Comparison of ENCODE assay signal across 8 cellular contexts in genomic region chr12:124390442-124391116, GRCh38.
A peak's percentile ranks its signal among the peaks of the same experiment; 100 is the strongest.
DNase-seq lines count a peak whose midpoint lies in the region; ATAC-seq and TF ChIP-seq lines count a peak whose summit lies in the region.

No MANE protein-coding gene starts in this region.

- peak overlapping the region; percentile 51 for H3K4me3 Mint-ChIP-seq in stimulated activated effector memory CD8-positive, alpha-beta T cell treated with anti-CD3 and anti-CD28 coated beads, Interleukin-12 subunit alpha, Interleukin-12 subunit beta, amount 100 ng/mL, for 72 hours

- no peak for TF ChIP-seq CTCF in GM12865 (IDR thresholded peaks at IDR 0.05; ENCODE audit: insufficient read depth, low read depth, low read length, missing control alignments)

- peaks cover 53% of the 10 kb centered on the region for H3K36me3 Mint-ChIP-seq in stimulated activated effector memory CD8-positive, alpha-beta T cell treated with anti-CD3 and anti-CD28 coated beads, Interleukin-12 subunit alpha, Interleukin-12 subunit beta, amount 100 ng/mL, for 72 hours

- peak overlapping the region; percentile 87 for H3K27ac Mint-ChIP-seq in stimulated activated effector memory CD8-positive, alpha-beta T cell treated with anti-CD3 and anti-CD28 coated beads, Interleukin-12 subunit alpha, Interleukin-12 subunit beta, amount 100 ng/mL, for 72 hours

- no peaks in the 10 kb centered on the region for H3K9me3 Mint-ChIP-seq in stimulated activated effector memory CD8-positive, alpha-beta T cell treated with anti-CD3 and anti-CD28 coated beads, Interleukin-12 subunit alpha, Interleukin-12 subunit beta, amount 100 ng/mL, for 72 hours

- peak; percentile 45 for ATAC-seq in HG03095 (IDR thresholded peaks at IDR 0.05; ENCODE audit: unreplicated experiment)
- no peak for ATAC-seq in Right ventricle myocardium superior (ENCODE audit: poor library complexity)
- no peak for ATAC-seq in stimulated activated effector memory CD8-positive, alpha-beta T cell treated with anti-CD3 and anti-CD28 coated beads, Interleukin-12 subunit alpha, Interleukin-12 subunit beta, amount 100 ng/mL, for 72 hours

- CTCF ChIA-PET in HEK293T (lab: Yijun Ruan, JAX), result no interaction called here

- DNase-seq in GM12865 (ENCODE audit: low read depth), result peak; percentile 55
- DNase-seq in T1000 (lab: John Stamatoyannopoulos, UW), result peak; percentile 27
- DNase-seq in Right ventricle myocardium superior, result peak; percentile 77
- no peak for DNase-seq in stimulated activated effector memory CD8-positive, alpha-beta T cell treated with anti-CD3 and anti-CD28 coated beads, Interleukin-12 subunit alpha, Interleukin-12 subunit beta, amount 100 ng/mL, for 72 hours (ENCODE audit: low spot score in 2 of 2)
- no peak for DNase-seq in HEK293T (ENCODE audit: extremely low spot score)
- DNase-seq in ureter (ENCODE audit: low spot score), result no peak
- no peak for DNase-seq in NCI-H2196 treated with DMSO at 0.1 percent for 48 hours (lab: John Stamatoyannopoulos, UW; ENCODE audit: unreplicated experiment)

- no peak overlapping the region for H3K4me3 ChIP-seq in GM12865 (ENCODE audit: low read depth, low read length)

- peaks cover 52% of the 10 kb centered on the region for H3K4me1 Mint-ChIP-seq in stimulated activated effector memory CD8-positive, alpha-beta T cell treated with anti-CD3 and anti-CD28 coated beads, Interleukin-12 subunit alpha, Interleukin-12 subunit beta, amount 100 ng/mL, for 72 hours

- POLR2A ChIA-PET in HEK293T (lab: Yijun Ruan, JAX), result no interaction called here

- intact Hi-C loops in Right ventricle myocardium superior (cut with DNase I), result no loop called here

TF ChIP-seq in HEK293T, 16 proteins besides CTCF, POLR2A, EP300 and RAD21:
- TF ChIP-seq SP1 (IDR thresholded peaks at IDR 0.05) (no peak), HDGF (IDR thresholded peaks at IDR 0.05; ENCODE audit: borderline replicate concordance) (no peak), FOXM1 (IDR thresholded peaks at IDR 0.05; ENCODE audit: borderline replicate concordance) (no peak), BHLHE40 (IDR thresholded peaks at IDR 0.05; ENCODE audit: borderline replicate concordance) (no peak), NFRKB (IDR thresholded peaks at IDR 0.05) (no peak), LEF1 (IDR thresholded peaks at IDR 0.05; ENCODE audit: borderline replicate concordance) (no peak), ELF4 (IDR thresholded peaks at IDR 0.05) (no peak), TARDBP (IDR thresholded peaks at IDR 0.05) (no peak), FOXA1 (IDR thresholded peaks at IDR 0.05) (no peak), SUZ12 (IDR thresholded peaks at IDR 0.05) (no peak), ARNT (IDR thresholded peaks at IDR 0.05) (no peak), L3MBTL2 (conservative IDR thresholded peaks at IDR 0.05) (no peak), ZNF384 (IDR thresholded peaks at IDR 0.05) (no peak), FOXK2 (IDR thresholded peaks at IDR 0.05) (no peak), PKNOX1 (IDR thresholded peaks at IDR 0.05) (no peak), CTBP1 (IDR thresholded peaks at IDR 0.05; ENCODE audit: borderline replicate concordance) (no peak)

Comparison
In these comparisons a context has a peak if more than half of its experiments do, and no peak if none do; other contexts are left out.
1. DNase-seq: peak in GM12865 (single experiment), T1000 (single experiment) and Right ventricle myocardium superior (single experiment); none in stimulated activated effector memory CD8-positive, alpha-beta T cell treated with anti-CD3 and anti-CD28 coated beads, Interleukin-12 subunit alpha, Interleukin-12 subunit beta, amount 100 ng/mL, for 72 hours (0 of 2), HEK293T (single experiment), ureter (single experiment) and NCI-H2196 treated with DMSO at 0.1 percent for 48 hours (single experiment).